6 cellular contexts compared by ENCODE assay signal in genomic region chr11:120818097-120818496, GRCh38.
"Had no signal": no experiment of that assay in that cellular context is flagged by ENCODE, and none has a peak within 500 bp of the region (broad histone marks: within the 10 kb centered on the region; RNA-seq: fewer than 3 reads in every experiment).

No MANE protein-coding gene starts in this region.

- H3K4me3 Mint-ChIP-seq: IgD-negative memory B cell had no signal

- H3K27ac ChIP-seq: HL-60 had no signal

- H3K36me3 Mint-ChIP-seq: IgD-negative memory B cell had no signal

- FAIRE-seq: HTR-8/SVneo, K562 had no signal

- H3K4me1 Mint-ChIP-seq: IgD-negative memory B cell had no signal

- H3K27ac Mint-ChIP-seq: IgD-negative memory B cell had no signal

- DNase-seq: IMR-90, KBM-7 had no signal

- H3K4me3 ChIP-seq: K562 had no signal

- ATAC-seq: K562 had no signal
